In genomic region chr1:112637257-112638108, GRCh38 we compare ENCODE assay signal across 9 cellular contexts. TPM values are rescaled to one million over a fixed set of nuclear protein-coding genes. Genes with fewer than 3 reads are reported as not detected.
DNase-seq lines count a peak whose midpoint lies in the region; ATAC-seq and TF ChIP-seq lines count a peak whose summit lies in the region.
"Had no signal": no experiment of that assay in that cellular context is flagged by ENCODE, and none has a peak within 500 bp of the region (broad histone marks: within the 10 kb centered on the region; RNA-seq: fewer than 3 reads in every experiment).

No MANE protein-coding gene starts in this region.

- CTCF ChIA-PET in HCT116 (lab: Charles Lee) = no interaction called here

- no TSS peak for BruUV-seq in HCT116 (replicated peaks; lab: Mats Ljungman, UMichigan)

- no peaks in the 10 kb centered on the region for H3K9me2 ChIP-seq in HCT116 (ENCODE audit: insufficient read depth)

- DNase-seq in HCT116 (ENCODE audit: low read depth, low spot score) (no peak), breast epithelium (ENCODE audit: low spot score in 2 of 2) (no peak), islet precursor cell (peak; percentile 52), prostate gland (ENCODE audit: low spot score) (no peak), upper lobe of right lung (no peak), NCI-H187 treated with DMSO at 0.1 percent for 48 hours (lab: John Stamatoyannopoulos, UW) (no peak)
- DNase-seq: central memory CD4-positive, alpha-beta T cell had no signal

- TF ChIP-seq CTCF in 22Rv1 (IDR thresholded peaks at IDR 0.05) (no peak), HCT116 (IDR thresholded peaks at IDR 0.05 in 2 of 3, conservative IDR thresholded peaks at IDR 0.05 in 1 of 3; ENCODE audit: borderline replicate concordance in 1 of 3, insufficient read depth in 1 of 3, low read depth in 2 of 3, low read length in 2 of 3) (no peak), breast epithelium (IDR thresholded peaks at IDR 0.05) (no peak), prostate gland (IDR thresholded peaks at IDR 0.05) (no peak), upper lobe of right lung (IDR thresholded peaks at IDR 0.05) (no peak)

- intact Hi-C loops in HCT116 (cut with micrococcal nuclease) = no loop called here
- intact Hi-C loops in breast epithelium (cut with DNase I; ENCODE audit: low total_unique reads) = no loop called here
- intact Hi-C loops in prostate gland (cut with DNase I) = no loop called here
- intact Hi-C loops in upper lobe of right lung (cut with DNase I) = no loop called here

- TF ChIP-seq POLR2A in HCT116 (IDR thresholded peaks at IDR 0.05; ENCODE audit: borderline replicate concordance, extremely low read depth, insufficient read depth, insufficient read length) (no peak), breast epithelium (IDR thresholded peaks at IDR 0.05) (no peak), prostate gland (IDR thresholded peaks at IDR 0.05) (no peak)

- POLR2A ChIA-PET in HCT116 (lab: Charles Lee) = no interaction called here

- H3K79me2 ChIP-seq in HCT116 (ENCODE audit: insufficient read depth, low read length) = peaks cover 88% of the 10 kb centered on the region

- no peaks in the 10 kb centered on the region for H3K27me3 ChIP-seq in HCT116 (ENCODE audit: insufficient read depth, low read length)
- H3K27me3 ChIP-seq in breast epithelium = no peaks in the 10 kb centered on the region
- no peaks in the 10 kb centered on the region for H3K27me3 ChIP-seq in prostate gland (replicated peaks; ENCODE audit: insufficient read depth)
- H3K27me3 ChIP-seq in upper lobe of right lung = no peaks in the 10 kb centered on the region

- ATAC-seq in HCT116 = peak; percentile 27; the same call in 1 of the 2 replicates
- ATAC-seq in upper lobe of right lung = no peak
- no peak for ATAC-seq in HG03045 (IDR thresholded peaks at IDR 0.05; ENCODE audit: unreplicated experiment)

- H2AFZ ChIP-seq in HCT116 (ENCODE audit: low read depth, low read length, poor library complexity, severe bottlenecking) = no peak overlapping the region

- 33% methylated on average over 4 of the region's 4 CpGs for WGBS in prostate gland

- H3K4me3 ChIP-seq in HCT116 (replicated peaks in 1 of 2; ENCODE audit: low read depth in 1 of 2, low read length in 2 of 2) (no peak overlapping the region), breast epithelium (no peak overlapping the region), prostate gland (no peak overlapping the region), upper lobe of right lung (no peak overlapping the region)

- H3K27ac ChIP-seq in 22Rv1 = peak overlapping the region; percentile 68
- H3K27ac ChIP-seq in HCT116 (ENCODE audit: low read depth, low read length) = no peak overlapping the region
- H3K27ac ChIP-seq in breast epithelium = peak overlapping the region; percentile 30 to 54
- H3K27ac ChIP-seq in prostate gland = no peak overlapping the region
- no peak overlapping the region for H3K27ac ChIP-seq in upper lobe of right lung

- H3K9ac ChIP-seq in HCT116 (ENCODE audit: low read length) = no peak overlapping the region

- H3K36me3 ChIP-seq in HCT116 (ENCODE audit: control insufficient read depth in 1 of 2, insufficient read depth in 2 of 2, low read length in 2 of 2) = no peaks in the 10 kb centered on the region
- no peaks in the 10 kb centered on the region for H3K36me3 ChIP-seq in breast epithelium
- no peaks in the 10 kb centered on the region for H3K36me3 ChIP-seq in prostate gland
- H3K36me3 ChIP-seq in upper lobe of right lung = peaks cover 7% of the 10 kb centered on the region

- H4K20me1 ChIP-seq in HCT116 (ENCODE audit: insufficient read depth) = peaks cover 33% of the 10 kb centered on the region

- H3K9me3 ChIP-seq in HCT116 (ENCODE audit: control insufficient read depth in 1 of 2, insufficient read depth in 1 of 2, low read depth in 1 of 2, low read length in 2 of 2) (no peaks in the 10 kb centered on the region), breast epithelium (no peaks in the 10 kb centered on the region), prostate gland (no peaks in the 10 kb centered on the region), upper lobe of right lung (no peaks in the 10 kb centered on the region)

- no peak overlapping the region for H3K4me2 ChIP-seq in HCT116 (ENCODE audit: low read length)

- H3K4me1 ChIP-seq in HCT116 (ENCODE audit: control insufficient read depth in 1 of 2, insufficient read depth in 2 of 2, low read length in 2 of 2) = peaks cover 9 to 36% of the 10 kb centered on the region in 2 experiments
- no peaks in the 10 kb centered on the region for H3K4me1 ChIP-seq in breast epithelium
- no peaks in the 10 kb centered on the region for H3K4me1 ChIP-seq in prostate gland (replicated peaks)
- H3K4me1 ChIP-seq in upper lobe of right lung = peaks cover 46% of the 10 kb centered on the region

- RAD21 ChIA-PET in HCT116 (lab: Charles Lee; ENCODE audit: low non-redundant PET in 1 of 2, low total read pairs in 2 of 2, uncharacterized antibody in 2 of 2, unreplicated experiment in 2 of 2) = no interaction called here

- no peak for TF ChIP-seq RAD21 in HCT116 (IDR thresholded peaks at IDR 0.05; ENCODE audit: low read depth)

TF ChIP-seq in HCT116, 20 proteins besides CTCF, POLR2A, EP300 and RAD21:
- no peak for TF ChIP-seq SIN3A (IDR thresholded peaks at IDR 0.05; ENCODE audit: low read depth)
- TF ChIP-seq ELF1 (IDR thresholded peaks at IDR 0.05; ENCODE audit: borderline replicate concordance, low read depth) = no peak
- no peak for TF ChIP-seq JUND (IDR thresholded peaks at IDR 0.05)
TF ChIP-seq in HCT116: peak in this region for 0.

RNA-seq across cellular contexts. Expression of gene CAPZA1, which starts 17.9 kb away (rescaled TPM):
- total RNA-seq in HCT116 (2021; ENCODE audit: unreplicated experiment) = 148 TPM
- polyA plus RNA-seq in HCT116 (2012) = 69.9 and 84.1 TPM in 2 replicates
- 100 to 1,000 TPM; 139 to 161 (median 142) TPM for total RNA-seq in breast epithelium
- 100 to 1,000 TPM in 1 of 2 donors, 10 to 100 TPM in 1; 87.4 to 104 TPM for total RNA-seq in prostate gland
- total RNA-seq in upper lobe of right lung = 123 TPM

RNA-seq across cellular contexts. Expression of gene ST7L, which starts 18.5 kb away (rescaled TPM):
- 19.9 TPM for total RNA-seq in HCT116 (2021; ENCODE audit: unreplicated experiment)
- polyA plus RNA-seq in HCT116 (2012) = 6.2 and 7.8 TPM in 2 replicates
- total RNA-seq in breast epithelium = 10 to 100 TPM; 20.6 to 36.0 (median 25.9) TPM
- total RNA-seq in prostate gland = 10 to 100 TPM; 22.7 to 28.4 TPM
- total RNA-seq in upper lobe of right lung = 27.2 TPM

RNA-seq across cellular contexts. Expression of gene MOV10, which starts 37.0 kb away (rescaled TPM):
- total RNA-seq in HCT116 (2021; ENCODE audit: unreplicated experiment) = 109 TPM
- 111 and 121 TPM in 2 replicates for polyA plus RNA-seq in HCT116 (2012)
- total RNA-seq in breast epithelium = 10 to 100 TPM; 14.7 to 52.2 (median 42.6) TPM
- total RNA-seq in prostate gland = 100 to 1,000 TPM in 1 of 2 donors, 10 to 100 TPM in 1; 47.0 to 169 TPM
- 62.8 TPM for total RNA-seq in upper lobe of right lung

Comparison
In these comparisons a context has a peak if more than half of its experiments do, and no peak if none do; other contexts are left out.
1. H3K27ac ChIP-seq: peak in 22Rv1 (single experiment) and breast epithelium (2 of 2); none in HCT116 (single experiment), prostate gland (0 of 2) and upper lobe of right lung (single experiment).